Comparison of ENCODE assay signal across 8 cellular contexts in genomic region chr19:10332158-10332964, GRCh38. TPM values are rescaled to one million over a fixed set of nuclear protein-coding genes. Genes with fewer than 3 reads are reported as not detected.
A peak's percentile ranks its signal among the peaks of the same experiment; 100 is the strongest.
DNase-seq lines count a peak whose midpoint lies in the region; ATAC-seq and TF ChIP-seq lines count a peak whose summit lies in the region.

No MANE protein-coding gene starts in this region.

- intact Hi-C loops in CD4-positive, alpha-beta memory T cell (cut with micrococcal nuclease): loop anchor here (2.0 to 5.0 kb wide), 3 partner anchors 44 to 515 kb away; partner anchors contain the start of genes FBXL12, ICAM5 and PPAN

- peaks cover 10% of the 10 kb centered on the region for H3F3A ChIP-seq in neural progenitor cell (ENCODE audit: low read depth)

- no peaks in the 10 kb centered on the region for H3K9me3 Mint-ChIP-seq in CD4-positive, alpha-beta memory T cell
- H3K9me3 Mint-ChIP-seq in effector memory CD8-positive, alpha-beta T cell: no peaks in the 10 kb centered on the region
- no peaks in the 10 kb centered on the region for H3K9me3 Mint-ChIP-seq in neural progenitor cell

- peak overlapping the region; percentile 92 to 99 (median 96) for H3K4me3 Mint-ChIP-seq in CD4-positive, alpha-beta memory T cell
- H3K4me3 Mint-ChIP-seq in effector memory CD8-positive, alpha-beta T cell: peak overlapping the region; percentile 94 to 95
- H3K4me3 Mint-ChIP-seq in neural progenitor cell: peak overlapping the region; percentile 98

- H3K79me2 ChIP-seq in neural progenitor cell (ENCODE audit: low read depth): peaks cover 41% of the 10 kb centered on the region

- H3K27me3 Mint-ChIP-seq in CD4-positive, alpha-beta memory T cell: no peaks in the 10 kb centered on the region
- no peaks in the 10 kb centered on the region for H3K27me3 Mint-ChIP-seq in effector memory CD8-positive, alpha-beta T cell
- peaks cover 7% of the 10 kb centered on the region for H3K27me3 Mint-ChIP-seq in neural progenitor cell (ENCODE audit: insufficient read depth, low read depth)

- peak overlapping the region; percentile 88 for H3K27ac ChIP-seq in CD4-positive, alpha-beta memory T cell (ENCODE audit: low read depth, low read length)
- no peak overlapping the region for H3K27ac ChIP-seq in neural progenitor cell

- H3K4me2 ChIP-seq in neural progenitor cell: peak overlapping the region; percentile 90

- H2AFZ ChIP-seq in neural progenitor cell (replicated peaks): no peak overlapping the region

- H3K36me3 Mint-ChIP-seq in CD4-positive, alpha-beta memory T cell: peaks cover 10 to 38% of the 10 kb centered on the region in 2 donors
- H3K36me3 Mint-ChIP-seq in effector memory CD8-positive, alpha-beta T cell (ENCODE audit: insufficient read depth): peaks cover 78% of the 10 kb centered on the region
- H3K36me3 Mint-ChIP-seq in neural progenitor cell: peaks cover 4% of the 10 kb centered on the region

- peak overlapping the region; percentile 73 to 89 for H3K4me3 ChIP-seq in CD4-positive, alpha-beta memory T cell (ENCODE audit: low read length in 2 of 2)
- H3K4me3 ChIP-seq in MG63 (peak overlapping the region; percentile 80), neural progenitor cell (peak overlapping the region; percentile 71)

- H3K4me1 Mint-ChIP-seq in CD4-positive, alpha-beta memory T cell: peaks cover 7 to 54% (median 26%) of the 10 kb centered on the region in 4 donors
- peaks cover 16 to 28% of the 10 kb centered on the region in 2 donors for H3K4me1 Mint-ChIP-seq in effector memory CD8-positive, alpha-beta T cell (ENCODE audit: low read depth in 2 of 2)
- peaks cover 22% of the 10 kb centered on the region for H3K4me1 Mint-ChIP-seq in neural progenitor cell

- no peak for TF ChIP-seq CTCF in neural progenitor cell (IDR thresholded peaks at IDR 0.05)

- peaks cover 37% of the 10 kb centered on the region for H3K4me1 ChIP-seq in CD4-positive, alpha-beta memory T cell (ENCODE audit: insufficient read depth, low read length)
- H3K4me1 ChIP-seq in neural progenitor cell: peaks cover 16% of the 10 kb centered on the region

- POLR2A ChIA-PET in CD4-positive, alpha-beta memory T cell (lab: Charles Lee; ENCODE audit: partially characterized antibody): interaction anchor here (0.6 to 3.6 kb wide), 10 partner anchors 10 to 234 kb away, joined by 3 to 33 read pairs (median 6); partner anchors contain the start of genes CDC37, FDX2, ICAM1 and KRI1

- H3K27me3 ChIP-seq in CD4-positive, alpha-beta memory T cell (ENCODE audit: insufficient read depth, low read length): no peaks in the 10 kb centered on the region
- H3K27me3 ChIP-seq in MG63 (no peaks in the 10 kb centered on the region), neural progenitor cell (peaks cover 7% of the 10 kb centered on the region)

- ATAC-seq in effector memory CD8-positive, alpha-beta T cell (replicated peaks): no peak
- ATAC-seq in HG03442 (IDR thresholded peaks at IDR 0.05; ENCODE audit: unreplicated experiment): no peak
- no peak for ATAC-seq in HG02623 (IDR thresholded peaks at IDR 0.05; ENCODE audit: unreplicated experiment)

- peak overlapping the region; percentile 91 to 98 (median 97) for H3K27ac Mint-ChIP-seq in CD4-positive, alpha-beta memory T cell
- H3K27ac Mint-ChIP-seq in effector memory CD8-positive, alpha-beta T cell: peak overlapping the region; percentile 91 to 95
- peak overlapping the region; percentile 97 for H3K27ac Mint-ChIP-seq in neural progenitor cell

- DNase-seq in CD4-positive, alpha-beta memory T cell: no peak
- DNase-seq in MG63 (no peak), neural progenitor cell (ENCODE audit: low spot score) (no peak), middle frontal gyrus (ENCODE audit: extremely low spot score, low spot score) (no peak)
- DNase-seq in effector memory CD8-positive, alpha-beta T cell: no peak
- DNase-seq in activated CD4-positive, CD25-positive, alpha-beta regulatory T cell treated with anti-CD3 and anti-CD28 coated beads, Interleukin-2, amount 50 U/mL, for 72 hours: no peak

- no peaks in the 10 kb centered on the region for H3K9me3 ChIP-seq in CD4-positive, alpha-beta memory T cell (ENCODE audit: control insufficient read depth in 1 of 2, low read length in 2 of 2)
- H3K9me3 ChIP-seq in MG63: 0 out of 2 replicates have a peak, but pooled peaks cover 2% of the 10 kb centered on the region
- no peaks in the 10 kb centered on the region for H3K9me3 ChIP-seq in neural progenitor cell (ENCODE audit: low read depth)

- CTCF ChIA-PET in CD4-positive, alpha-beta memory T cell (lab: Charles Lee; ENCODE audit: partially characterized antibody): interaction anchor here (0.6 to 3.3 kb wide), 4 partner anchors 12 to 82 kb away, joined by 3 to 18 read pairs (median 5); no protein-coding TSS in a partner anchor

- peak overlapping the region; percentile 81 for H3K9ac ChIP-seq in neural progenitor cell

- peaks cover 53% of the 10 kb centered on the region for H3K36me3 ChIP-seq in CD4-positive, alpha-beta memory T cell (ENCODE audit: insufficient read depth, low read length)
- H3K36me3 ChIP-seq in MG63 (peaks cover 48% of the 10 kb centered on the region), neural progenitor cell (no peaks in the 10 kb centered on the region)

- peaks cover 60% of the 10 kb centered on the region for H4K20me1 ChIP-seq in neural progenitor cell (ENCODE audit: low read depth)

RNA-seq across cellular contexts. Expression of gene RAVER1, which starts 1.0 kb away (rescaled TPM):
- total RNA-seq in CD4-positive, alpha-beta memory T cell: 10 to 100 TPM; 46.1 to 56.1 TPM
- 10 to 100 TPM in 1 of 2 donors, 1 to 10 TPM in 1; 6.8 to 28.4 TPM for polyA plus RNA-seq in CD4-positive, alpha-beta memory T cell
- 21.0 and 30.3 TPM in 2 replicates for total RNA-seq in MG63 (2014; rRNA removed; shearing (Covaris generic); ENCODE audit: low replicate concordance)
- total RNA-seq in neural progenitor cell (ENCODE audit: low replicate concordance): 5.4 and 24.3 TPM in 2 replicates

RNA-seq across cellular contexts. Expression of gene ICAM3, which starts 7.1 kb away (rescaled TPM):
- 100 to 1,000 TPM; 191 to 193 TPM for total RNA-seq in CD4-positive, alpha-beta memory T cell
- polyA plus RNA-seq in CD4-positive, alpha-beta memory T cell: 100 to 1,000 TPM; 240 to 287 TPM
- total RNA-seq in MG63 (2014; rRNA removed; shearing (Covaris generic); ENCODE audit: low replicate concordance): 20.4 and 31.7 TPM in 2 replicates
- total RNA-seq in neural progenitor cell (ENCODE audit: low replicate concordance): 1.3 and 3.5 TPM in 2 replicates

RNA-seq across cellular contexts. Expression of gene FDX2, which starts 16.5 kb away (rescaled TPM):
- total RNA-seq in CD4-positive, alpha-beta memory T cell: 10 to 100 TPM; 10.7 to 11.3 TPM
- polyA plus RNA-seq in CD4-positive, alpha-beta memory T cell: 10 to 100 TPM; 10.6 to 13.6 TPM
- total RNA-seq in MG63 (2014; rRNA removed; shearing (Covaris generic); ENCODE audit: low replicate concordance): 30.8 and 43.8 TPM in 2 replicates
- 7.4 and 11.4 TPM in 2 replicates for total RNA-seq in neural progenitor cell (ENCODE audit: low replicate concordance)

RNA-seq across cellular contexts. Expression of gene ZGLP1, which starts 22.7 kb away (rescaled TPM):
- total RNA-seq in CD4-positive, alpha-beta memory T cell: 1 to 10 TPM; 7.1 to 7.7 TPM
- under 1 TPM in 1 of 2 donors, not detected in 1; 0.32 TPM for polyA plus RNA-seq in CD4-positive, alpha-beta memory T cell
- 0.43 TPM in 1 of 2 replicates, not detected in the other for total RNA-seq in MG63 (2014; rRNA removed; shearing (Covaris generic); ENCODE audit: low replicate concordance)
- 2.4 and 4.6 TPM in 2 replicates for total RNA-seq in neural progenitor cell (ENCODE audit: low replicate concordance)

RNA-seq across cellular contexts. Expression of gene ICAM5, which starts 42.6 kb away (rescaled TPM):
- total RNA-seq in CD4-positive, alpha-beta memory T cell: under 1 TPM in 1 of 2 experiments, not detected in 1; 0.36 TPM
- polyA plus RNA-seq in CD4-positive, alpha-beta memory T cell: under 1 TPM in 1 of 2 donors, not detected in 1; 0.20 TPM
- total RNA-seq in MG63 (2014; rRNA removed; shearing (Covaris generic); ENCODE audit: low replicate concordance): not detected in 2 replicates
- 0.46 TPM in 1 of 2 replicates, not detected in the other for total RNA-seq in neural progenitor cell (ENCODE audit: low replicate concordance)
